Comparison of ENCODE assay signal across 1 cellular context in genomic region chr22:40421941-40422340, GRCh38.
TF ChIP-seq lines count a peak whose summit lies in the region.

No MANE protein-coding gene starts in this region.

TF ChIP-seq in GM23338, 12 proteins besides CTCF, POLR2A, EP300 and RAD21:
- TF ChIP-seq JUNB (IDR thresholded peaks at IDR 0.05; ENCODE audit: unreplicated experiment), result no peak
- TF ChIP-seq EZH2 (IDR thresholded peaks at IDR 0.05; ENCODE audit: low read depth, unreplicated experiment), result no peak
- TF ChIP-seq ZNF331 (CRISPR knock-in tag; IDR thresholded peaks at IDR 0.05; ENCODE audit: low read depth), result no peak
- TF ChIP-seq, protein P1, sequence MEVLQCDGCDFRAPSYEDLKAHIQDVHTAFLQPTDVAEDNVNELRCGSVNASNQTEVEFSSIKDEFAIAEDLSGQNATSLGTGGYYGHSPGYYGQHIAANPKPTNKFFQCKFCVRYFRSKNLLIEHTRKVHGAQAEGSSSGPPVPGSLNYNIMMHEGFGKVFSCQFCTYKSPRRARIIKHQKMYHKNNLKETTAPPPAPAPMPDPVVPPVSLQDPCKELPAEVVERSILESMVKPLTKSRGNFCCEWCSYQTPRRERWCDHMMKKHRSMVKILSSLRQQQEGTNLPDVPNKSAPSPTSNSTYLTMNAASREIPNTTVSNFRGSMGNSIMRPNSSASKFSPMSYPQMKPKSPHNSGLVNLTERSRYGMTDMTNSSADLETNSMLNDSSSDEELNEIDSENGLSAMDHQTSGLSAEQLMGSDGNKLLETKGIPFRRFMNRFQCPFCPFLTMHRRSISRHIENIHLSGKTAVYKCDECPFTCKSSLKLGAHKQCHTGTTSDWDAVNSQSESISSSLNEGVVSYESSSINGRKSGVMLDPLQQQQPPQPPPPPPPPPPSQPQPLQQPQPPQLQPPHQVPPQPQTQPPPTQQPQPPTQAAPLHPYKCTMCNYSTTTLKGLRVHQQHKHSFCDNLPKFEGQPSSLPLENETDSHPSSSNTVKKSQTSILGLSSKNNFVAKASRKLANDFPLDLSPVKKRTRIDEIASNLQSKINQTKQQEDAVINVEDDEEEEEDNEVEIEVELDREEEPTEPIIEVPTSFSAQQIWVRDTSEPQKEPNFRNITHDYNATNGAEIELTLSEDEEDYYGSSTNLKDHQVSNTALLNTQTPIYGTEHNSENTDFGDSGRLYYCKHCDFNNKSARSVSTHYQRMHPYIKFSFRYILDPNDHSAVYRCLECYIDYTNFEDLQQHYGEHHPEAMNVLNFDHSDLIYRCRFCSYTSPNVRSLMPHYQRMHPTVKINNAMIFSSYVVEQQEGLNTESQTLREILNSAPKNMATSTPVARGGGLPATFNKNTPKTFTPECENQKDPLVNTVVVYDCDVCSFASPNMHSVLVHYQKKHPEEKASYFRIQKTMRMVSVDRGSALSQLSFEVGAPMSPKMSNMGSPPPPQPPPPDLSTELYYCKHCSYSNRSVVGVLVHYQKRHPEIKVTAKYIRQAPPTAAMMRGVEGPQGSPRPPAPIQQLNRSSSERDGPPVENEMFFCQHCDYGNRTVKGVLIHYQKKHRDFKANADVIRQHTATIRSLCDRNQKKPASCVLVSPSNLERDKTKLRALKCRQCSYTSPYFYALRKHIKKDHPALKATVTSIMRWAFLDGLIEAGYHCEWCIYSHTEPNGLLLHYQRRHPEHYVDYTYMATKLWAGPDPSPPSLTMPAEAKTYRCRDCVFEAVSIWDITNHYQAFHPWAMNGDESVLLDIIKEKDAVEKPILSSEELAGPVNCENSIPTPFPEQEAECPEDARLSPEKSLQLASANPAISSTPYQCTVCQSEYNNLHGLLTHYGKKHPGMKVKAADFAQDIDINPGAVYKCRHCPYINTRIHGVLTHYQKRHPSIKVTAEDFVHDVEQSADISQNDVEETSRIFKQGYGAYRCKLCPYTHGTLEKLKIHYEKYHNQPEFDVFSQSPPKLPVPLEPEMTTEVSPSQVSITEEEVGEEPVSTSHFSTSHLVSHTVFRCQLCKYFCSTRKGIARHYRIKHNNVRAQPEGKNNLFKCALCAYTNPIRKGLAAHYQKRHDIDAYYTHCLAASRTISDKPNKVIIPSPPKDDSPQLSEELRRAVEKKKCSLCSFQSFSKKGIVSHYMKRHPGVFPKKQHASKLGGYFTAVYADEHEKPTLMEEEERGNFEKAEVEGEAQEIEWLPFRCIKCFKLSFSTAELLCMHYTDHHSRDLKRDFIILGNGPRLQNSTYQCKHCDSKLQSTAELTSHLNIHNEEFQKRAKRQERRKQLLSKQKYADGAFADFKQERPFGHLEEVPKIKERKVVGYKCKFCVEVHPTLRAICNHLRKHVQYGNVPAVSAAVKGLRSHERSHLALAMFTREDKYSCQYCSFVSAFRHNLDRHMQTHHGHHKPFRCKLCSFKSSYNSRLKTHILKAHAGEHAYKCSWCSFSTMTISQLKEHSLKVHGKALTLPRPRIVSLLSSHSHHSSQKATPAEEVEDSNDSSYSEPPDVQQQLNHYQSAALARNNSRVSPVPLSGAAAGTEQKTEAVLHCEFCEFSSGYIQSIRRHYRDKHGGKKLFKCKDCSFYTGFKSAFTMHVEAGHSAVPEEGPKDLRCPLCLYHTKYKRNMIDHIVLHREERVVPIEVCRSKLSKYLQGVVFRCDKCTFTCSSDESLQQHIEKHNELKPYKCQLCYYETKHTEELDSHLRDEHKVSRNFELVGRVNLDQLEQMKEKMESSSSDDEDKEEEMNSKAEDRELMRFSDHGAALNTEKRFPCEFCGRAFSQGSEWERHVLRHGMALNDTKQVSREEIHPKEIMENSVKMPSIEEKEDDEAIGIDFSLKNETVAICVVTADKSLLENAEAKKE (CRISPR knock-in tag; IDR thresholded peaks at IDR 0.05), result no peak
- no peak for TF ChIP-seq NANOG (IDR thresholded peaks at IDR 0.05; ENCODE audit: borderline replicate concordance)
- TF ChIP-seq ETS1 (IDR thresholded peaks at IDR 0.05), result no peak
- TF ChIP-seq, protein P2, sequence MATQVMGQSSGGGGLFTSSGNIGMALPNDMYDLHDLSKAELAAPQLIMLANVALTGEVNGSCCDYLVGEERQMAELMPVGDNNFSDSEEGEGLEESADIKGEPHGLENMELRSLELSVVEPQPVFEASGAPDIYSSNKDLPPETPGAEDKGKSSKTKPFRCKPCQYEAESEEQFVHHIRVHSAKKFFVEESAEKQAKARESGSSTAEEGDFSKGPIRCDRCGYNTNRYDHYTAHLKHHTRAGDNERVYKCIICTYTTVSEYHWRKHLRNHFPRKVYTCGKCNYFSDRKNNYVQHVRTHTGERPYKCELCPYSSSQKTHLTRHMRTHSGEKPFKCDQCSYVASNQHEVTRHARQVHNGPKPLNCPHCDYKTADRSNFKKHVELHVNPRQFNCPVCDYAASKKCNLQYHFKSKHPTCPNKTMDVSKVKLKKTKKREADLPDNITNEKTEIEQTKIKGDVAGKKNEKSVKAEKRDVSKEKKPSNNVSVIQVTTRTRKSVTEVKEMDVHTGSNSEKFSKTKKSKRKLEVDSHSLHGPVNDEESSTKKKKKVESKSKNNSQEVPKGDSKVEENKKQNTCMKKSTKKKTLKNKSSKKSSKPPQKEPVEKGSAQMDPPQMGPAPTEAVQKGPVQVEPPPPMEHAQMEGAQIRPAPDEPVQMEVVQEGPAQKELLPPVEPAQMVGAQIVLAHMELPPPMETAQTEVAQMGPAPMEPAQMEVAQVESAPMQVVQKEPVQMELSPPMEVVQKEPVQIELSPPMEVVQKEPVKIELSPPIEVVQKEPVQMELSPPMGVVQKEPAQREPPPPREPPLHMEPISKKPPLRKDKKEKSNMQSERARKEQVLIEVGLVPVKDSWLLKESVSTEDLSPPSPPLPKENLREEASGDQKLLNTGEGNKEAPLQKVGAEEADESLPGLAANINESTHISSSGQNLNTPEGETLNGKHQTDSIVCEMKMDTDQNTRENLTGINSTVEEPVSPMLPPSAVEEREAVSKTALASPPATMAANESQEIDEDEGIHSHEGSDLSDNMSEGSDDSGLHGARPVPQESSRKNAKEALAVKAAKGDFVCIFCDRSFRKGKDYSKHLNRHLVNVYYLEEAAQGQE (IDR thresholded peaks at IDR 0.05; ENCODE audit: unreplicated experiment), result no peak
- no peak for TF ChIP-seq ZNF114 (CRISPR knock-in tag; IDR thresholded peaks at IDR 0.05)
- no peak for TF ChIP-seq POLR2AphosphoS5 (IDR thresholded peaks at IDR 0.05; ENCODE audit: low read depth)
- no peak for TF ChIP-seq STAT1 (IDR thresholded peaks at IDR 0.05; ENCODE audit: unreplicated experiment)
- no peak for TF ChIP-seq CREB1 (CRISPR knock-in tag; IDR thresholded peaks at IDR 0.05; ENCODE audit: low read depth)
- TF ChIP-seq EZH2phosphoT487 (IDR thresholded peaks at IDR 0.05; ENCODE audit: unreplicated experiment), result no peak
